Comparison of ENCODE assay signal across 18 cellular contexts in the genomic region with DNA sequence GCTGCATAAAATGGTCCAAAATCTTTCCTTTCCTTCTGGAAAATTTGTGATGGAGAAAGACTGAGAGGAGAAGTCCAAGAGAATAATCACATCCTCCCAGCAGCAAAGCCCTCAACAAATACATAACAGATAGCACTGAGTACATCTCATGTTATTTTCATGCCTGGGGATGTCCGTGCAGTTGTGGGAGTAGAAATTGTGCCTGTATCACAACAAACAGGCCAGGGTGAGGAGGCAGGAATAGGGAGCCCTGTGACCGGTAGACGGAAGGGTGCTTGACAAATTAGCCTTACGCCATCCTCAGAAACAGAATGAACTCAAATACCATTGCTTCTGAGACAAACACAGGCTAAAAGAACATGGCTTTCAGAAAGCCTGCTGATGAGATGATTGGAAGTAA.
A peak's percentile ranks its signal among the peaks of the same experiment; 100 is the strongest.
DNase-seq lines count a peak whose midpoint lies in the region; ATAC-seq, FAIRE-seq and TF ChIP-seq lines count a peak whose summit lies in the region.
"Had no signal": no experiment of that assay in that cellular context is flagged by ENCODE, and none has a peak within 500 bp of the region (broad histone marks: within the 10 kb centered on the region; RNA-seq: fewer than 3 reads in every experiment).

No MANE protein-coding gene starts in this region.

- CTCF ChIA-PET in HepG2 (lab: Yijun Ruan, JAX; ENCODE audit: low intra/inter-chr PET ratio, low total read pairs), result no interaction called here

- H3K4me3 Mint-ChIP-seq in endodermal cell, result no peak overlapping the region
- H3K4me3 Mint-ChIP-seq: CD4-positive, CD25-positive, alpha-beta regulatory T cell had no signal

- peaks cover 2% of the 10 kb centered on the region for H3K36me3 Mint-ChIP-seq in endodermal cell (ENCODE audit: low read depth)
- H3K36me3 Mint-ChIP-seq: CD4-positive, CD25-positive, alpha-beta regulatory T cell had no signal

- ATAC-seq in right lobe of liver, result no peak
- no peak for ATAC-seq in HepG2

- DNase-seq in right lobe of liver (no peak), HepG2 (ENCODE audit: low spot score) (no peak), endodermal cell (no peak), urothelium cell line (ENCODE audit: low spot score) (no peak), SHP77 treated with DMSO at 0.1 percent for 48 hours (lab: John Stamatoyannopoulos, UW) (no peak), H4 (ENCODE audit: low spot score) (no peak), cardiac septum (ENCODE audit: low spot score) (no peak)
- DNase-seq: Caco-2; CD4-positive, CD25-positive, alpha-beta regulatory T cell; GM23248; HCEC 1CT; NCI-H1092 treated with DMSO at 0.1 percent for 48 hours; NCI-H2029 treated with DMSO at 0.1 percent for 48 hours; PC-9 had no signal

- no peak overlapping the region for H2AFZ ChIP-seq in HepG2 (ENCODE audit: low read length)
- H2AFZ ChIP-seq: GM23248, PC-9 had no signal

- no peak for TF ChIP-seq POLR2A in right lobe of liver (IDR thresholded peaks at IDR 0.05)
- TF ChIP-seq POLR2A in HepG2 (IDR thresholded peaks at IDR 0.05; ENCODE audit: insufficient read depth in 1 of 2, low read depth in 2 of 2, low read length in 2 of 2), result no peak

- H3K4me3 ChIP-seq in right lobe of liver (no peak overlapping the region), HepG2 (replicated peaks in 1 of 3; ENCODE audit: insufficient read depth in 1 of 3, low read depth in 2 of 3, low read length in 3 of 3) (no peak overlapping the region), endodermal cell (ENCODE audit: low read length) (no peak overlapping the region)
- H3K4me3 ChIP-seq: GM23248, PC-9 had no signal

- H3K36me3 ChIP-seq in right lobe of liver, result no peaks in the 10 kb centered on the region
- H3K36me3 ChIP-seq in HepG2 (replicated peaks in 1 of 2; ENCODE audit: control insufficient read depth in 1 of 2, insufficient read depth in 2 of 2, low read length in 2 of 2), result no peaks in the 10 kb centered on the region
- no peaks in the 10 kb centered on the region for H3K36me3 ChIP-seq in endodermal cell (ENCODE audit: control insufficient read depth, insufficient read depth, low read length)

- no peaks in the 10 kb centered on the region for H3K9me3 ChIP-seq in right lobe of liver
- H3K9me3 ChIP-seq in HepG2 (ENCODE audit: low read length), result no peaks in the 10 kb centered on the region
- no peaks in the 10 kb centered on the region for H3K9me3 ChIP-seq in endodermal cell (ENCODE audit: control insufficient read depth, low read length)
- H3K9me3 ChIP-seq: BE2C, Caco-2 had no signal

- intact Hi-C loops in right lobe of liver (cut with DNase I) (no loop called here), HepG2 (cut with micrococcal nuclease; ENCODE audit: unreplicated experiment) (no loop called here), cardiac septum (cut with DNase I) (no loop called here)

- H3K27ac ChIP-seq in right lobe of liver (peak overlapping the region in 2 of 3 donors; percentile 69 to 85), HepG2 (ENCODE audit: extremely low read length, insufficient read depth, low read length) (no peak overlapping the region), angular gyrus (ENCODE audit: low read depth, low read length) (peak overlapping the region; percentile 32), endodermal cell (ENCODE audit: low read depth, low read length) (peak overlapping the region; percentile 15)
- H3K27ac ChIP-seq: GM23248, PC-9 had no signal

- H4K20me1 ChIP-seq in HepG2 (ENCODE audit: insufficient read depth, low read length), result no peaks in the 10 kb centered on the region

- no peaks in the 10 kb centered on the region for H3K27me3 ChIP-seq in right lobe of liver
- no peaks in the 10 kb centered on the region for H3K27me3 ChIP-seq in HepG2 (ENCODE audit: control insufficient read depth in 1 of 2, insufficient read depth in 2 of 2, low read length in 2 of 2)
- H3K27me3 ChIP-seq in endodermal cell (ENCODE audit: control insufficient read depth, insufficient read depth, low read length, poor library complexity, severe bottlenecking), result no peaks in the 10 kb centered on the region
- H3K27me3 ChIP-seq: BE2C had no signal

- H3K27ac Mint-ChIP-seq in endodermal cell, result no peak overlapping the region

- POLR2A ChIA-PET in HepG2 (lab: Yijun Ruan, JAX), result no interaction called here

- peaks cover 0 to 41% (median 10%) of the 10 kb centered on the region in 4 donors for H3K4me1 ChIP-seq in right lobe of liver
- no peaks in the 10 kb centered on the region for H3K4me1 ChIP-seq in HepG2 (ENCODE audit: insufficient read depth, low read length)
- H3K4me1 ChIP-seq in endodermal cell (ENCODE audit: control insufficient read depth, insufficient read depth, low read length), result peaks cover 3% of the 10 kb centered on the region

- H3K79me2 ChIP-seq in HepG2 (ENCODE audit: insufficient read depth, low read length), result no peaks in the 10 kb centered on the region

- H3K9ac ChIP-seq in HepG2 (ENCODE audit: insufficient read depth, low read depth, low read length), result no peak overlapping the region
- no peak overlapping the region for H3K9ac ChIP-seq in endodermal cell (ENCODE audit: extremely low read depth, low read length, poor library complexity, severe bottlenecking)
- H3K9ac ChIP-seq: GM23248 had no signal

- 86% methylated on average over 4 of the region's 4 CpGs for WGBS in right lobe of liver (ENCODE audit: insufficient coverage, low coverage, low lambda C conversion rate, missing lambda C conversion rate)
- WGBS in HepG2 (ENCODE audit: low lambda C conversion rate), result 69% methylated on average over 4 of the region's 4 CpGs
- WGBS in endodermal cell (ENCODE audit: insufficient coverage in 1 of 2, insufficient read length in 1 of 2), 2 experiments, result 89 to 95% methylated on average over 3 to 4 of the region's 4 CpGs

- no peak for TF ChIP-seq CTCF in right lobe of liver (IDR thresholded peaks at IDR 0.05)
- no peak for TF ChIP-seq CTCF in HepG2 (CRISPR knock-in tag; IDR thresholded peaks at IDR 0.05)
- TF ChIP-seq CTCF in endodermal cell (conservative IDR thresholded peaks at IDR 0.05), result no peak

- H3K27me3 Mint-ChIP-seq in endodermal cell (ENCODE audit: insufficient read depth), result no peaks in the 10 kb centered on the region

- H3K4me2 ChIP-seq in HepG2 (ENCODE audit: low read depth, low read length), result no peak overlapping the region
- H3K4me2 ChIP-seq: PC-9 had no signal

- peaks cover 18% of the 10 kb centered on the region for H3K4me1 Mint-ChIP-seq in endodermal cell
- H3K4me1 Mint-ChIP-seq: CD4-positive, CD25-positive, alpha-beta regulatory T cell had no signal

- TF ChIP-seq EP300 in HepG2 (IDR thresholded peaks at IDR 0.05; ENCODE audit: low read depth in 2 of 2, low read length in 2 of 2), result no peak
- no peak for TF ChIP-seq EP300 in HepG2 (CRISPR knock-in tag; IDR thresholded peaks at IDR 0.05; ENCODE audit: borderline replicate concordance)

- BruUV-seq in HepG2 (replicated peaks; lab: Mats Ljungman, UMichigan), result no TSS peak

- no peak for TF ChIP-seq RAD21 in HepG2 (CRISPR knock-in tag; IDR thresholded peaks at IDR 0.05)

- in situ Hi-C loops in HepG2 (cut with HindIII; ENCODE audit: extremely low pct_ligation_motif_present, low pct_unique_long_range_greater_than_20kb), result no loop called here

- no peak for FAIRE-seq in HepG2 (lab: Jason Lieb, UNC)
- FAIRE-seq in urothelium cell line (lab: Jason Lieb, UNC), result peak; percentile 23
- FAIRE-seq: A204.1, G401.6 had no signal

- H3K9me3 Mint-ChIP-seq in endodermal cell, result no peaks in the 10 kb centered on the region

TF ChIP-seq in HepG2, 621 proteins besides CTCF, POLR2A, EP300 and RAD21:
- TF ChIP-seq TSC22D2 (CRISPR knock-in tag; IDR thresholded peaks at IDR 0.05; ENCODE audit: borderline replicate concordance) (no peak), DMAP1 (CRISPR knock-in tag; IDR thresholded peaks at IDR 0.05) (no peak), ZNF564 (CRISPR knock-in tag; IDR thresholded peaks at IDR 0.05) (no peak), ARID3A (IDR thresholded peaks at IDR 0.05; ENCODE audit: low read depth, low read length) (no peak)
